In the genomic region with DNA sequence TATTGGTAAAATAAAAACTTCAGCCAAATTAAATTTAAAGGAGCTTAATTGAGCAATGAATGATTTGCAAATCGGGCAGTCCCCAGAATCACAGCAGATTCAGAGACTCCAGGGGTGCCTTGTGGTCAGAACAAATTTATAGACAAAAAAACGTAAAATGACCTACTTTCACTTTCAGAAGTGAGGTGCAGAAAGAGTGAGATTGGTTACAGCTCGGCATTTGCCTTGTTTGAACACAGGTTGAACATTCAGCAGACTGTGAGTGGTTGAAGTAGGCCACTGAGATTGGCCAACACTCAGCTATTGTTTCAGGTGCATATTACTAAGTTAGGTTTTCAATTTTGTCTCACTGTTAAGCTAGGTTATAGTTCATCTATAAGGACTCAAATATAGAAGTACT, we compare ENCODE assay signal across 11 cellular contexts.
DNase-seq lines count a peak whose midpoint lies in the region; ATAC-seq lines count a peak whose summit lies in the region.
"Had no signal": no experiment of that assay in that cellular context is flagged by ENCODE, and none has a peak within 500 bp of the region (broad histone marks: within the 10 kb centered on the region; RNA-seq: fewer than 3 reads in every experiment).

No MANE protein-coding gene starts in this region.

- no peaks in the 10 kb centered on the region for H3K4me1 ChIP-seq in CD4-positive, CD25-positive, alpha-beta regulatory T cell (ENCODE audit: control insufficient read depth, insufficient read depth, low read length, poor library complexity, severe bottlenecking)
- peaks cover 11% of the 10 kb centered on the region for H3K4me1 ChIP-seq in endocrine pancreas (ENCODE audit: control insufficient read depth, insufficient read depth, low read length)
- H3K4me1 ChIP-seq in neuronal stem cell (ENCODE audit: control insufficient read depth in 2 of 2, insufficient read depth in 1 of 2, low read depth in 1 of 2, low read length in 2 of 2), result no peaks in the 10 kb centered on the region

- H3K27ac Mint-ChIP-seq in CD4-positive, CD25-positive, alpha-beta regulatory T cell, result peak overlapping the region in 1 of 3 donors; percentile 21
- H3K27ac Mint-ChIP-seq: IgD-negative memory B cell had no signal

- no peaks in the 10 kb centered on the region for H3K79me1 ChIP-seq in neuronal stem cell (ENCODE audit: low read depth, low read length)

- H3K9me3 ChIP-seq in CD4-positive, CD25-positive, alpha-beta regulatory T cell (ENCODE audit: control insufficient read depth in 2 of 2, low read length in 2 of 2), result no peaks in the 10 kb centered on the region
- H3K9me3 ChIP-seq in endocrine pancreas (ENCODE audit: control insufficient read depth, low read length), result no peaks in the 10 kb centered on the region
- peaks cover 2 to 8% of the 10 kb centered on the region in 2 donors for H3K9me3 ChIP-seq in neuronal stem cell (replicated peaks in 1 of 2; ENCODE audit: control insufficient read depth in 2 of 2, insufficient read depth in 1 of 2, low read depth in 1 of 2, low read length in 2 of 2)

- peak in 2 of 3 donors; percentile 1 to 29 for DNase-seq in CD4-positive, CD25-positive, alpha-beta regulatory T cell
- DNase-seq in OCI-M1 (lab: John Stamatoyannopoulos, UW) (peak; percentile 53), neuronal stem cell (ENCODE audit: low spot score) (no peak), COLO668 (lab: John Stamatoyannopoulos, UW; ENCODE audit: unreplicated experiment) (no peak), globus pallidus (ENCODE audit: low spot score) (no peak)
- DNase-seq in stimulated activated CD4-positive, alpha-beta T cell treated with anti-CD3 and anti-CD28 coated beads, Interleukin-15, amount 100 ng/mL, for 24 hours, result no peak
- no peak for DNase-seq in stimulated activated CD4-positive, alpha-beta T cell treated with anti-CD3 and anti-CD28 coated beads, Interleukin-4, amount 100 ng/mL, for 24 hours
- DNase-seq: amygdala, retina had no signal

- no peak overlapping the region for H4K8ac ChIP-seq in neuronal stem cell (ENCODE audit: low read depth, low read length)

- no peak overlapping the region for H2AK5ac ChIP-seq in neuronal stem cell (ENCODE audit: low read depth, low read length)

- no peak overlapping the region for H2BK5ac ChIP-seq in neuronal stem cell (ENCODE audit: low read length)

- no peak overlapping the region for H2BK15ac ChIP-seq in neuronal stem cell (ENCODE audit: low read length)

- no CpG with 5 or more reads among the region's 3 CpGs for WGBS in neuronal stem cell (ENCODE audit: extremely low coverage in 2 of 2, insufficient read length in 2 of 2, insufficient replicate concordance in 1 of 2), 2 donors

- no peaks in the 10 kb centered on the region for H3K27me3 ChIP-seq in CD4-positive, CD25-positive, alpha-beta regulatory T cell (ENCODE audit: control insufficient read depth, insufficient read depth, low read length)
- H3K27me3 ChIP-seq in endocrine pancreas (ENCODE audit: control insufficient read depth, insufficient read depth, low read length) (no peaks in the 10 kb centered on the region), neuronal stem cell (ENCODE audit: control insufficient read depth in 3 of 3, insufficient read depth in 3 of 3, low read depth in 1 of 3, low read length in 3 of 3) (no peaks in the 10 kb centered on the region)

- peak overlapping the region in 2 of 4 donors; percentile 33 to 35 for H3K4me3 Mint-ChIP-seq in CD4-positive, CD25-positive, alpha-beta regulatory T cell

- H3K14ac ChIP-seq in neuronal stem cell (ENCODE audit: low read length), result no peak overlapping the region

- peak overlapping the region; percentile 2 for H3K4me3 ChIP-seq in CD4-positive, CD25-positive, alpha-beta regulatory T cell (ENCODE audit: low read depth, low read length)
- H3K4me3 ChIP-seq in endocrine pancreas (ENCODE audit: control insufficient read depth, insufficient read depth, low read length), result peak overlapping the region; percentile 88
- H3K4me3 ChIP-seq in neuronal stem cell (ENCODE audit: low read length in 2 of 2), result no peak overlapping the region

- no peak overlapping the region for H3K4ac ChIP-seq in neuronal stem cell (ENCODE audit: low read length)

- no peak overlapping the region for H3K23ac ChIP-seq in neuronal stem cell (ENCODE audit: low read depth, low read length, poor library complexity)

- no peak overlapping the region for H2BK120ac ChIP-seq in neuronal stem cell (ENCODE audit: low read depth, low read length)

- H3K9me3 Mint-ChIP-seq in CD4-positive, CD25-positive, alpha-beta regulatory T cell, result peaks cover 0 to 14% (median 3%) of the 10 kb centered on the region in 7 donors

- H3K36me3 ChIP-seq in CD4-positive, CD25-positive, alpha-beta regulatory T cell (ENCODE audit: control insufficient read depth, insufficient read depth, low read length), result no peaks in the 10 kb centered on the region
- no peaks in the 10 kb centered on the region for H3K36me3 ChIP-seq in endocrine pancreas (ENCODE audit: control insufficient read depth, insufficient read depth, low read length)
- H3K36me3 ChIP-seq in neuronal stem cell (replicated peaks in 1 of 2; ENCODE audit: control insufficient read depth in 2 of 2, insufficient read depth in 2 of 2, low read length in 2 of 2), result no peaks in the 10 kb centered on the region

- ATAC-seq in CD4-positive, CD25-positive, alpha-beta regulatory T cell (ENCODE audit: low read depth in 2 of 2), result no peak

- no peak overlapping the region for H2BK12ac ChIP-seq in neuronal stem cell (ENCODE audit: low read length)

- peak overlapping the region; percentile 29 for H2AFZ ChIP-seq in neuronal stem cell (ENCODE audit: low read length)

- H3K27me3 Mint-ChIP-seq in CD4-positive, CD25-positive, alpha-beta regulatory T cell, result no peaks in the 10 kb centered on the region
- H3K27me3 Mint-ChIP-seq: IgD-negative memory B cell had no signal

- H3K9ac ChIP-seq in endocrine pancreas (ENCODE audit: control insufficient read depth, insufficient read depth, low read length), result no peak overlapping the region
- H3K9ac ChIP-seq in neuronal stem cell (ENCODE audit: low read depth, low read length, poor library complexity), result no peak overlapping the region

- no peaks in the 10 kb centered on the region for H3K36me3 Mint-ChIP-seq in CD4-positive, CD25-positive, alpha-beta regulatory T cell
- H3K36me3 Mint-ChIP-seq: IgD-negative memory B cell had no signal

- H3K27ac ChIP-seq in CD4-positive, CD25-positive, alpha-beta regulatory T cell (ENCODE audit: insufficient read depth, low read length, poor library complexity, severe bottlenecking), result no peak overlapping the region
- no peak overlapping the region for H3K27ac ChIP-seq in neuronal stem cell (replicated peaks; ENCODE audit: low read length)

- H3K4me1 Mint-ChIP-seq in CD4-positive, CD25-positive, alpha-beta regulatory T cell, result peaks cover 0 to 9% (median 2%) of the 10 kb centered on the region in 4 donors

- H3K4me2 ChIP-seq in neuronal stem cell (ENCODE audit: insufficient read depth, low read length, poor library complexity, severe bottlenecking), result no peak overlapping the region

- H4K91ac ChIP-seq in neuronal stem cell (ENCODE audit: low read depth, low read length, poor library complexity), result no peak overlapping the region

- H3K18ac ChIP-seq in neuronal stem cell (ENCODE audit: low read length), result no peak overlapping the region

Comparison
In these comparisons a context has a peak if more than half of its experiments do, and no peak if none do; other contexts are left out.
1. DNase-seq: peak in CD4-positive, CD25-positive, alpha-beta regulatory T cell (2 of 3) and OCI-M1 (single experiment); none in neuronal stem cell (single experiment), stimulated activated CD4-positive, alpha-beta T cell treated with anti-CD3 and anti-CD28 coated beads, Interleukin-15, amount 100 ng/mL, for 24 hours (single experiment), COLO668 (single experiment), globus pallidus (single experiment) and stimulated activated CD4-positive, alpha-beta T cell treated with anti-CD3 and anti-CD28 coated beads, Interleukin-4, amount 100 ng/mL, for 24 hours (single experiment).
2. H3K4me3 ChIP-seq: peak in CD4-positive, CD25-positive, alpha-beta regulatory T cell (single experiment) and endocrine pancreas (single experiment); none in neuronal stem cell (0 of 2).